ENCODE assay signal across 8 cellular contexts in genomic region chr1:117122297-117123025, GRCh38. TPM values are rescaled to one million over a fixed set of nuclear protein-coding genes. Genes with fewer than 3 reads are reported as not detected.
DNase-seq lines count a peak whose midpoint lies in the region; TF ChIP-seq lines count a peak whose summit lies in the region.

No MANE protein-coding gene starts in this region.

- peaks cover 24% of the 10 kb centered on the region for H3K27me3 Mint-ChIP-seq in T-helper 1 cell treated with Interleukin-12 subunit alpha and Interleukin-12 subunit beta and Interleukin-4 antibody, amounts not matched to agents 30 μg/mL and 1 μg/mL, for 36 hours (ENCODE audit: low read depth)

- no peak for TF ChIP-seq CTCF in astrocyte of the spinal cord (IDR thresholded peaks at IDR 0.05; ENCODE audit: low read depth, low read length)

- H3K36me3 ChIP-seq in thymus (ENCODE audit: control insufficient read depth, insufficient read depth), result no peaks in the 10 kb centered on the region

- no peak for DNase-seq in T-helper 1 cell
- DNase-seq in astrocyte of the spinal cord (ENCODE audit: low read depth, low spot score), result no peak
- DNase-seq in EL, result no peak
- no peak for DNase-seq in stimulated activated CD4-positive, alpha-beta T cell treated with anti-CD3 and anti-CD28 coated beads, Interleukin-4, amount 100 ng/mL, for 4 hours
- no peak for DNase-seq in central memory CD4-positive, alpha-beta T cell

- 34% methylated on average over 33 of the region's 33 CpGs for WGBS in thymus

- H3K27me3 ChIP-seq in layer of hippocampus (ENCODE audit: control insufficient read depth, insufficient read depth, low read length) (no peaks in the 10 kb centered on the region), thymus (ENCODE audit: control insufficient read depth, insufficient read depth) (peaks cover 8% of the 10 kb centered on the region)

- peaks cover 4% of the 10 kb centered on the region for H3K4me1 Mint-ChIP-seq in T-helper 1 cell treated with Interleukin-12 subunit alpha and Interleukin-12 subunit beta and Interleukin-4 antibody, amounts not matched to agents 30 μg/mL and 1 μg/mL, for 36 hours (ENCODE audit: low read depth)

- peaks cover 2% of the 10 kb centered on the region for H3K9me3 ChIP-seq in thymus (ENCODE audit: control insufficient read depth)

- peak overlapping the region; percentile 83 for H3K4me3 Mint-ChIP-seq in T-helper 1 cell treated with Interleukin-12 subunit alpha and Interleukin-12 subunit beta and Interleukin-4 antibody, amounts not matched to agents 30 μg/mL and 1 μg/mL, for 36 hours

- H3K36me3 Mint-ChIP-seq in T-helper 1 cell treated with Interleukin-12 subunit alpha and Interleukin-12 subunit beta and Interleukin-4 antibody, amounts not matched to agents 30 μg/mL and 1 μg/mL, for 36 hours (ENCODE audit: low read depth), result no peaks in the 10 kb centered on the region

- peak overlapping the region; percentile 89 for H3K27ac ChIP-seq in layer of hippocampus (ENCODE audit: low read depth, low read length)
- no peak overlapping the region for H3K27ac ChIP-seq in thymus (ENCODE audit: low read depth)

- in situ Hi-C loops in astrocyte of the spinal cord (cut with HindIII; ENCODE audit: low sequenced_read_pairs), result no loop called here

- H3K9me3 Mint-ChIP-seq in T-helper 1 cell treated with Interleukin-12 subunit alpha and Interleukin-12 subunit beta and Interleukin-4 antibody, amounts not matched to agents 30 μg/mL and 1 μg/mL, for 36 hours, result no peaks in the 10 kb centered on the region

- H3K4me3 ChIP-seq in astrocyte of the spinal cord (ENCODE audit: low read depth, low read length) (peak overlapping the region; percentile 78), thymus (ENCODE audit: low read length) (peak overlapping the region; percentile 68)

- H3K27ac Mint-ChIP-seq in T-helper 1 cell treated with Interleukin-12 subunit alpha and Interleukin-12 subunit beta and Interleukin-4 antibody, amounts not matched to agents 30 μg/mL and 1 μg/mL, for 36 hours, result no peak overlapping the region

- no peaks in the 10 kb centered on the region for H3K4me1 ChIP-seq in thymus (ENCODE audit: control insufficient read depth, insufficient read depth, low read length)

RNA-seq across cellular contexts. Expression of gene TRIM45, which starts 0.9 kb away (rescaled TPM):
- polyA plus RNA-seq in thymus, result 2.7 TPM
